8 cellular contexts compared by ENCODE assay signal in the genomic region with DNA sequence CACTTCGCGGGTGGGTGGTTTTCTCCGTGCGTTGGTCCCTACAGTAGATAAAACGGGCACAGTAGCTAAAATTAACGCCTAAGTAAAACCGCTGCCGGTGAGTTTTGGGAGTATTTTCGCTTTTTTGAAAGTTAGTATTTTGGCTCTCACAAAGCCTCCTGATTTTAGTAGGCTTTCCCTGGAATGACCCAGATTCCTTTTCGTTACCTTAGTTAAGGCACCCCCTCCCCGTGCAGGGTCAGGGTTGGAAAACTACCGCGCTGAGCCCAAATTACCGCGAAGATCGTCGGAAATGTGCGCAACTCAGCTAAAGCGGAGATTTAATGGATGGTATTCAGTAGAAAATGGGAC. TPM values are rescaled to one million over a fixed set of nuclear protein-coding genes. Genes with fewer than 3 reads are reported as not detected.
DNase-seq lines count a peak whose midpoint lies in the region; ATAC-seq, FAIRE-seq and TF ChIP-seq lines count a peak whose summit lies in the region.

No MANE protein-coding gene starts in this region.

- H3K27ac Mint-ChIP-seq in dendritic cell treated with granulocyte-macrophage colony-stimulating factor and Interleukin-4, amounts not matched to agents 40 ng/mL and 50 ng/mL, for 4 days, result peak overlapping the region; percentile 91
- peak overlapping the region; percentile 88 to 99 (median 96) for H3K27ac Mint-ChIP-seq in naive thymus-derived CD4-positive, alpha-beta T cell

- H3K36me3 Mint-ChIP-seq in dendritic cell treated with granulocyte-macrophage colony-stimulating factor and Interleukin-4, amounts not matched to agents 40 ng/mL and 50 ng/mL, for 4 days (ENCODE audit: low read depth), result no peaks in the 10 kb centered on the region
- peaks cover 0 to 9% (median 0%) of the 10 kb centered on the region in 5 donors for H3K36me3 Mint-ChIP-seq in naive thymus-derived CD4-positive, alpha-beta T cell

- H3K4me3 ChIP-seq in naive thymus-derived CD4-positive, alpha-beta T cell (ENCODE audit: low read length), result peak overlapping the region; percentile 76

- peak overlapping the region; percentile 84 for H3K27ac ChIP-seq in naive thymus-derived CD4-positive, alpha-beta T cell (ENCODE audit: low read depth, low read length)

- no peaks in the 10 kb centered on the region for H3K9me3 ChIP-seq in naive thymus-derived CD4-positive, alpha-beta T cell (ENCODE audit: control insufficient read depth in 2 of 3, low read length in 3 of 3)

- POLR2A ChIA-PET in naive thymus-derived CD4-positive, alpha-beta T cell (lab: Charles Lee), result interaction anchor here (0.6 to 3.2 kb wide), 25 partner anchors 9 to 538 kb away, joined by 3 to 23 read pairs (median 4); a partner anchor contains a TSS

- H3K36me3 ChIP-seq in naive thymus-derived CD4-positive, alpha-beta T cell (ENCODE audit: control insufficient read depth in 2 of 3, insufficient read depth in 3 of 3, low read length in 3 of 3), result no peaks in the 10 kb centered on the region

- no peak for TF ChIP-seq CTCF in D721Med (IDR thresholded peaks at IDR 0.05; ENCODE audit: insufficient read depth, missing control alignments)

- intact Hi-C loops in dendritic cell treated with granulocyte-macrophage colony-stimulating factor and Interleukin-4, amounts not matched to agents 40 ng/mL and 50 ng/mL, for 4 days (cut with micrococcal nuclease), result no loop called here
- intact Hi-C loops in naive thymus-derived CD4-positive, alpha-beta T cell (cut with micrococcal nuclease), result loop anchor here (1.0 to 10.0 kb wide), 14 partner anchors 38 to 693 kb away; a partner anchor contains a TSS

- H3K4me1 ChIP-seq in naive thymus-derived CD4-positive, alpha-beta T cell (ENCODE audit: control insufficient read depth in 2 of 2, insufficient read depth in 2 of 2, low read length in 2 of 2), result peaks cover 19 to 26% of the 10 kb centered on the region in 2 donors

- TF ChIP-seq RAD21 in Ishikawa (IDR thresholded peaks at IDR 0.05; ENCODE audit: low read depth), result no peak

- H3K4me3 Mint-ChIP-seq in dendritic cell treated with granulocyte-macrophage colony-stimulating factor and Interleukin-4, amounts not matched to agents 40 ng/mL and 50 ng/mL, for 4 days, result peak overlapping the region; percentile 84
- H3K4me3 Mint-ChIP-seq in naive thymus-derived CD4-positive, alpha-beta T cell, result peak overlapping the region; percentile 81 to 98 (median 92)

- H3K27me3 Mint-ChIP-seq in dendritic cell treated with granulocyte-macrophage colony-stimulating factor and Interleukin-4, amounts not matched to agents 40 ng/mL and 50 ng/mL, for 4 days, result peaks cover 9% of the 10 kb centered on the region
- peaks cover 0 to 10% (median 0%) of the 10 kb centered on the region in 5 donors for H3K27me3 Mint-ChIP-seq in naive thymus-derived CD4-positive, alpha-beta T cell

- H3K9me3 Mint-ChIP-seq in dendritic cell treated with granulocyte-macrophage colony-stimulating factor and Interleukin-4, amounts not matched to agents 40 ng/mL and 50 ng/mL, for 4 days, result no peaks in the 10 kb centered on the region
- peaks cover 0 to 4% (median 0%) of the 10 kb centered on the region in 11 donors for H3K9me3 Mint-ChIP-seq in naive thymus-derived CD4-positive, alpha-beta T cell

- CTCF ChIA-PET in naive thymus-derived CD4-positive, alpha-beta T cell (lab: Charles Lee), result interaction anchor here (0.6 to 2.3 kb wide), 3 partner anchors 48 to 149 kb away, joined by 6 to 7 read pairs (median 7); no protein-coding TSS in a partner anchor

- peaks cover 24% of the 10 kb centered on the region for H3K4me1 Mint-ChIP-seq in dendritic cell treated with granulocyte-macrophage colony-stimulating factor and Interleukin-4, amounts not matched to agents 40 ng/mL and 50 ng/mL, for 4 days (ENCODE audit: low read depth)
- peaks cover 20 to 43% (median 31%) of the 10 kb centered on the region in 7 donors for H3K4me1 Mint-ChIP-seq in naive thymus-derived CD4-positive, alpha-beta T cell

- FAIRE-seq in D721Med (lab: Jason Lieb, UNC), result no peak

- no peaks in the 10 kb centered on the region for H3K27me3 ChIP-seq in naive thymus-derived CD4-positive, alpha-beta T cell (ENCODE audit: control insufficient read depth in 2 of 2, insufficient read depth in 2 of 2, low read length in 2 of 2)

- ATAC-seq in GM18511 (IDR thresholded peaks at IDR 0.05; ENCODE audit: unreplicated experiment), result peak; percentile 7
- ATAC-seq in naive thymus-derived CD4-positive, alpha-beta T cell, result no peak

- TF ChIP-seq EP300 in Ishikawa (IDR thresholded peaks at IDR 0.05; ENCODE audit: borderline replicate concordance), result no peak

- DNase-seq in naive thymus-derived CD4-positive, alpha-beta T cell, result no peak
- DNase-seq in NCI-H1092 treated with DMSO at 0.1 percent for 48 hours (lab: John Stamatoyannopoulos, UW), result no peak
- no peak for DNase-seq in D721Med (ENCODE audit: insufficient read length, low spot score)
- no peak for DNase-seq in DMS 273 treated with DMSO at 0.1 percent for 48 hours (lab: John Stamatoyannopoulos, UW)
- no peak for DNase-seq in DMS79 treated with DMSO at 0.1 percent for 48 hours (lab: John Stamatoyannopoulos, UW)

TF ChIP-seq in Ishikawa, 13 proteins besides CTCF, POLR2A, EP300 and RAD21:
- TF ChIP-seq TAF1 (IDR thresholded peaks at IDR 0.05; ENCODE audit: low read depth), result peak; percentile 55; the same call in 1 of the 2 replicates
- 0 out of 2 replicates have a peak, but pooled peaks have one; percentile 23 for TF ChIP-seq EGR1 (IDR thresholded peaks at IDR 0.05)
- TF ChIP-seq, protein P1, sequence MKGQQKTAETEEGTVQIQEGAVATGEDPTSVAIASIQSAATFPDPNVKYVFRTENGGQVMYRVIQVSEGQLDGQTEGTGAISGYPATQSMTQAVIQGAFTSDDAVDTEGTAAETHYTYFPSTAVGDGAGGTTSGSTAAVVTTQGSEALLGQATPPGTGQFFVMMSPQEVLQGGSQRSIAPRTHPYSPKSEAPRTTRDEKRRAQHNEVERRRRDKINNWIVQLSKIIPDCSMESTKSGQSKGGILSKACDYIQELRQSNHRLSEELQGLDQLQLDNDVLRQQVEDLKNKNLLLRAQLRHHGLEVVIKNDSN (IDR thresholded peaks at IDR 0.05), result no peak

RNA-seq across cellular contexts. Expression of a gene that starts 28.3 kb away (rescaled TPM):
- 1 to 10 TPM; 1.4 to 5.8 (median 2.0) TPM for total RNA-seq in naive thymus-derived CD4-positive, alpha-beta T cell
- 10 to 100 TPM; 10.3 to 20.7 TPM for polyA plus RNA-seq in naive thymus-derived CD4-positive, alpha-beta T cell

RNA-seq across cellular contexts. Expression of a gene that starts 38.9 kb away (rescaled TPM):
- total RNA-seq in naive thymus-derived CD4-positive, alpha-beta T cell, result 1 to 10 TPM; 2.1 to 7.5 (median 2.8) TPM
- polyA plus RNA-seq in naive thymus-derived CD4-positive, alpha-beta T cell, result 1 to 10 TPM; 1.8 to 2.7 TPM

RNA-seq across cellular contexts. Expression of a gene that starts 54.5 kb away (rescaled TPM):
- total RNA-seq in naive thymus-derived CD4-positive, alpha-beta T cell, result 100 to 1,000 TPM in 2 of 5 experiments, 10 to 100 TPM in 3; 39.9 to 132 (median 58.3) TPM
- 10 to 100 TPM; 18.5 to 44.3 TPM for polyA plus RNA-seq in naive thymus-derived CD4-positive, alpha-beta T cell

RNA-seq across cellular contexts. Expression of a gene that starts 54.8 kb away (rescaled TPM):
- 10 to 100 TPM; 39.6 to 74.0 (median 44.2) TPM for total RNA-seq in naive thymus-derived CD4-positive, alpha-beta T cell
- polyA plus RNA-seq in naive thymus-derived CD4-positive, alpha-beta T cell, result 100 to 1,000 TPM; 147 to 152 TPM
